In genomic region chr18:64810354-64810753, GRCh38 we compare ENCODE assay signal across 37 cellular contexts.
"Had no signal": no experiment of that assay in that cellular context is flagged by ENCODE, and none has a peak within 500 bp of the region (broad histone marks: within the 10 kb centered on the region; RNA-seq: fewer than 3 reads in every experiment).

No MANE protein-coding gene starts in this region.

- H3K4me1 ChIP-seq: adrenal gland, ascending aorta, body of pancreas, breast epithelium had no signal

- H3K27ac ChIP-seq: adrenal gland, ascending aorta, body of pancreas, brain microvascular endothelial cell, breast epithelium, cardiac muscle cell had no signal

- H3K36me3 Mint-ChIP-seq: activated naive CD4-positive, alpha-beta T cell treated with anti-CD3 and anti-CD28 coated beads, Interleukin-2, amount 50 U/mL, for 24 hours; activated naive CD8-positive, alpha-beta T cell; activated naive CD8-positive, alpha-beta T cell treated with anti-CD3 and anti-CD28 coated beads for 36 hours; activated naive CD8-positive, alpha-beta T cell treated with anti-CD3 and anti-CD28 coated beads, Interleukin-2, amount 10 ng/mL, durations not matched to agents 7 days and 5 days; brain had no signal

- ATAC-seq: activated naive CD4-positive, alpha-beta T cell treated with anti-CD3 and anti-CD28 coated beads, Interleukin-2, amount 50 U/mL, for 72 hours; activated naive CD8-positive, alpha-beta T cell treated with anti-CD3 and anti-CD28 coated beads, Interleukin-2, amount 50 U/mL, for 24 hours; activated T-cell treated with anti-CD3 and anti-CD28 coated beads, Interleukin-2, amount 50 U/mL, for 4 hours; activated T-cell treated with anti-CD3 and anti-CD28 coated beads, Interleukin-2, amount 50 U/mL, for 72 hours; activated T-helper 17 cell treated with anti-CD3 and anti-CD28 coated beads, Interleukin-2, amount 50 U/mL, for 72 hours; body of pancreas had no signal

- H3K27me3 ChIP-seq: adrenal gland, ascending aorta, body of pancreas, brain microvascular endothelial cell, breast epithelium, cardiac muscle cell had no signal

- H3K36me3 ChIP-seq: adrenal gland, ascending aorta, brain microvascular endothelial cell, breast epithelium, cardiac muscle cell had no signal

- H3K27ac Mint-ChIP-seq: activated naive CD4-positive, alpha-beta T cell treated with anti-CD3 and anti-CD28 coated beads for 36 hours; activated naive CD4-positive, alpha-beta T cell treated with anti-CD3 and anti-CD28 coated beads, Interleukin-2, amount 50 U/mL, for 24 hours; activated naive CD4-positive, alpha-beta T cell treated with anti-CD3 and anti-CD28 coated beads, Interleukin-2, amount 50 U/mL, for 72 hours; activated naive CD8-positive, alpha-beta T cell; activated naive CD8-positive, alpha-beta T cell treated with anti-CD3 and anti-CD28 coated beads for 36 hours; activated naive CD8-positive, alpha-beta T cell treated with anti-CD3 and anti-CD28 coated beads, Interleukin-2, amount 10 ng/mL, durations not matched to agents 7 days and 5 days; activated naive CD8-positive, alpha-beta T cell treated with anti-CD3 and anti-CD28 coated beads, Interleukin-2, amount 50 U/mL, for 24 hours; activated T-cell treated with anti-CD3 and anti-CD28 coated beads, Interleukin-2, amount 50 U/mL, for 24 hours; activated T-cell treated with anti-CD3 and anti-CD28 coated beads, Interleukin-2, amount 50 U/mL, for 72 hours; activated T-helper 1 cell treated with anti-CD3 and anti-CD28 coated beads, Interleukin-12 subunit alpha, Interleukin-12 subunit beta, Interleukin-2, Interleukin-4 antibody, amounts not matched to agents 30 ng/mL and 10 ng/mL and 1 ng/mL, durations not matched to agents 14 hours and 24 hours and 36 hours; activated T-helper 17 cell treated with anti-CD3 and anti-CD28 coated beads, Interleukin-2, amount 50 U/mL, for 72 hours; activated T-helper 2 cell treated with anti-CD3 and anti-CD28 coated beads, Interferon-gamma antibody, Interleukin-2, Interleukin-4, amounts not matched to agents 10 μg/mL and 5 μg/mL and 100 μg/mL, durations not matched to agents 14 hours and 24 hours and 36 hours; brain had no signal

- H3K4me3 Mint-ChIP-seq: activated naive CD4-positive, alpha-beta T cell treated with anti-CD3 and anti-CD28 coated beads for 36 hours; activated naive CD4-positive, alpha-beta T cell treated with anti-CD3 and anti-CD28 coated beads, Interleukin-2, amount 50 U/mL, for 24 hours; activated naive CD8-positive, alpha-beta T cell; activated naive CD8-positive, alpha-beta T cell treated with anti-CD3 and anti-CD28 coated beads for 36 hours; activated naive CD8-positive, alpha-beta T cell treated with anti-CD3 and anti-CD28 coated beads, Interleukin-2, amount 10 ng/mL, durations not matched to agents 7 days and 5 days; activated naive CD8-positive, alpha-beta T cell treated with anti-CD3 and anti-CD28 coated beads, Interleukin-2, amount 50 U/mL, for 24 hours; activated T-cell treated with anti-CD3 and anti-CD28 coated beads, Interleukin-2, amount 50 U/mL, for 24 hours; activated T-cell treated with anti-CD3 and anti-CD28 coated beads, Interleukin-2, amount 50 U/mL, for 4 hours; activated T-cell treated with anti-CD3 and anti-CD28 coated beads, Interleukin-2, amount 50 U/mL, for 72 hours; activated T-helper 1 cell treated with anti-CD3 and anti-CD28 coated beads, Interleukin-12 subunit alpha, Interleukin-12 subunit beta, Interleukin-2, Interleukin-4 antibody, amounts not matched to agents 30 ng/mL and 10 ng/mL and 1 ng/mL, durations not matched to agents 14 hours and 24 hours and 36 hours; activated T-helper 17 cell treated with anti-CD3 and anti-CD28 coated beads, Interleukin-2, amount 50 U/mL, for 72 hours; brain; central memory CD8-positive, alpha-beta T cell had no signal

- H3K27me3 Mint-ChIP-seq: activated naive CD4-positive, alpha-beta T cell treated with anti-CD3 and anti-CD28 coated beads, Interleukin-2, amount 50 U/mL, for 24 hours; activated naive CD8-positive, alpha-beta T cell; activated naive CD8-positive, alpha-beta T cell treated with anti-CD3 and anti-CD28 coated beads for 36 hours; activated naive CD8-positive, alpha-beta T cell treated with anti-CD3 and anti-CD28 coated beads, Interleukin-2, amount 10 ng/mL, durations not matched to agents 7 days and 5 days; activated naive CD8-positive, alpha-beta T cell treated with anti-CD3 and anti-CD28 coated beads, Interleukin-2, amount 50 U/mL, for 24 hours; activated T-cell treated with anti-CD3 and anti-CD28 coated beads, Interleukin-2, amount 50 U/mL, for 24 hours; activated T-helper 17 cell treated with anti-CD3 and anti-CD28 coated beads, Interleukin-2, amount 50 U/mL, for 72 hours; brain; central memory CD8-positive, alpha-beta T cell had no signal

- H3K4me3 ChIP-seq: adrenal gland, ascending aorta, body of pancreas, breast epithelium, cardiac muscle cell had no signal

- H3K9me3 ChIP-seq: adrenal gland, ascending aorta, body of pancreas, breast epithelium had no signal

- DNase-seq: activated effector memory CD4-positive, alpha-beta T cell treated with anti-CD3 and anti-CD28 coated beads, Interleukin-2, amount 50 U/mL, for 16 hours; activated effector memory CD4-positive, alpha-beta T cell treated with Interleukin-2 at 50 U/mL for 16 hours; activated gamma-delta T cell; activated gamma-delta T cell treated with Interleukin-2 at 50 U/mL for 16 hours; activated naive CD4-positive, alpha-beta T cell; activated naive CD4-positive, alpha-beta T cell treated with anti-CD3 and anti-CD28 coated beads for 36 hours; activated naive CD4-positive, alpha-beta T cell treated with anti-CD3 and anti-CD28 coated beads, Interleukin-2, amount 50 U/mL, for 16 hours; activated naive CD4-positive, alpha-beta T cell treated with Interleukin-2 at 50 U/mL for 16 hours; activated naive CD8-positive, alpha-beta T cell treated with anti-CD3 and anti-CD28 coated beads for 36 hours; activated naive CD8-positive, alpha-beta T cell treated with anti-CD3 and anti-CD28 coated beads, Interleukin-2, amount 10 ng/mL, durations not matched to agents 7 days and 5 days; activated naive CD8-positive, alpha-beta T cell treated with anti-CD3 and anti-CD28 coated beads, Interleukin-2, amount 50 U/mL, for 24 hours; activated T-cell treated with anti-CD3 and anti-CD28 coated beads, Interleukin-2, amount 50 U/mL, for 1 hour; activated T-cell treated with anti-CD3 and anti-CD28 coated beads, Interleukin-2, amount 50 U/mL, for 24 hours; activated T-cell treated with anti-CD3 and anti-CD28 coated beads, Interleukin-2, amount 50 U/mL, for 4 hours; activated T-cell treated with anti-CD3 and anti-CD28 coated beads, Interleukin-2, amount 50 U/mL, for 48 hours; activated T-cell treated with anti-CD3 and anti-CD28 coated beads, Interleukin-2, amount 50 U/mL, for 72 hours; adrenal gland; amniotic stem cell; amygdala; anterior cingulate cortex; aorta; body of pancreas; brain microvascular endothelial cell; caudate nucleus; central memory CD4-positive, alpha-beta T cell; cerebellar nuclear complex had no signal

- H3K4me1 Mint-ChIP-seq: activated naive CD4-positive, alpha-beta T cell treated with anti-CD3 and anti-CD28 coated beads, Interleukin-2, amount 50 U/mL, for 24 hours; activated naive CD8-positive, alpha-beta T cell treated with anti-CD3 and anti-CD28 coated beads for 36 hours; activated naive CD8-positive, alpha-beta T cell treated with anti-CD3 and anti-CD28 coated beads, Interleukin-2, amount 10 ng/mL, durations not matched to agents 7 days and 5 days; activated naive CD8-positive, alpha-beta T cell treated with anti-CD3 and anti-CD28 coated beads, Interleukin-2, amount 50 U/mL, for 24 hours; activated T-helper 17 cell treated with anti-CD3 and anti-CD28 coated beads, Interleukin-2, amount 50 U/mL, for 72 hours; brain; central memory CD8-positive, alpha-beta T cell had no signal
